In the genomic region with DNA sequence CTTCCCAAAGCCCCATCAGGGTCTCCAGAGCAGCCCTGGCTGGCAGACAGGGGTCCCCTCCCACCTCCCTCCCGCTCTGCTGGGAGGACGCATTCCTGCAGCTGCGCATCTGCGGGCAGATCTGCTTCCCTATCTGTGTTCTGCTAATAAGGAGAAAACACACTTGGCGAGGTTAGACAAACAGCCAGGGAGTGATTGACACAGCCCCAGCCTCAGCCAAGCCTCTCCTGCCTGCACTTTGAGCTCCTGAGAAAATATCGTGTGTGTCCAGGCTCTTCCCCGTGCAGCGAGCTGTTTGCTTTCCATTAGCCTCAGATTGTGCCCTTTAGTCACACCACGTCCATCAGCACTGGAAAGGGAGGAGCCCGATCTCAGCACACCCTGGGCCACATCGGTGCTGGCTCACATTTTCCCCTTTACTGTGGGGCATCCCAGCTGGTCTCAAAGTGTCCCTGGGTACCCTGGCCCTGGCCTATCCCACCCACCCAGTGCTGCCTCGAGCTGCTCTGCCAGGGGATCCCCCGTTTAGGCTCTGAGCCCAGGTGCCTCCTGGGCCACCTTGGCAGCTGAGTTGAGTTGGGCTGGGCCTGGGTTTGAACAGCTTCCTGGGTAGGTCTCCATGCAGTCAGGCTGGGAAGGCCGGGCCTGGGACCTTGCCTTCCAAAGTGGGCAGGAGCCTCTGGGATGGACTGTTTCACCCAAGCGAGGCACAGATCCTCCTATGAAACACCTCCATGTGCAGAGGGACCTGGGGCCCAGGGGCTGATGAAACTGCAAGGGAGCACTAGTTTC, we compare ENCODE assay signal across 1 cellular context.
TF ChIP-seq lines count a peak whose summit lies in the region.

No MANE protein-coding gene starts in this region.

TF ChIP-seq in HepG2, 621 proteins besides CTCF, POLR2A, EP300 and RAD21 (continued from another document and continues in another):
- TF ChIP-seq ZFP37 (CRISPR knock-in tag; IDR thresholded peaks at IDR 0.05; ENCODE audit: borderline replicate concordance) (no peak), RBAK (CRISPR knock-in tag; IDR thresholded peaks at IDR 0.05) (no peak), ZNF431 (CRISPR knock-in tag; IDR thresholded peaks at IDR 0.05; ENCODE audit: borderline replicate concordance, low read depth) (no peak), ZNF530 (CRISPR knock-in tag; IDR thresholded peaks at IDR 0.05; ENCODE audit: low read depth) (no peak), MBD4 (IDR thresholded peaks at IDR 0.05; ENCODE audit: borderline replicate concordance, low read length) (no peak), MIXL1 (CRISPR knock-in tag; IDR thresholded peaks at IDR 0.05) (peak; percentile 80; the same call in 1 of the 2 replicates), ZNF225 (CRISPR knock-in tag; IDR thresholded peaks at IDR 0.05) (no peak), POLR2AphosphoS2 (IDR thresholded peaks at IDR 0.05; ENCODE audit: low read depth, low read length) (no peak), SP4 (CRISPR knock-in tag; IDR thresholded peaks at IDR 0.05) (peak; percentile 25; the same call in 1 of the 2 replicates), FOSL1 (CRISPR knock-in tag; IDR thresholded peaks at IDR 0.05; ENCODE audit: borderline replicate concordance) (no peak), NR3C1 (CRISPR knock-in tag; IDR thresholded peaks at IDR 0.05) (no peak), HMG20A (CRISPR knock-in tag; IDR thresholded peaks at IDR 0.05; ENCODE audit: borderline replicate concordance) (peak; percentile 47; the same call in 1 of the 2 replicates), ZNF557 (CRISPR knock-in tag; IDR thresholded peaks at IDR 0.05) (no peak), ISL2 (CRISPR knock-in tag; IDR thresholded peaks at IDR 0.05) (peak; percentile 48; the same call in 1 of the 2 replicates), KDM4B (CRISPR knock-in tag; IDR thresholded peaks at IDR 0.05) (no peak), KMT2B (CRISPR knock-in tag; IDR thresholded peaks at IDR 0.05) (no peak), SNAI1 (CRISPR knock-in tag; IDR thresholded peaks at IDR 0.05; ENCODE audit: borderline replicate concordance) (no peak), SP2 (CRISPR knock-in tag; IDR thresholded peaks at IDR 0.05) (no peak), ZNF350 (CRISPR knock-in tag; IDR thresholded peaks at IDR 0.05; ENCODE audit: borderline replicate concordance, low read depth) (peak; percentile 56; the same call in 1 of the 2 replicates), ZNF296 (CRISPR knock-in tag; conservative IDR thresholded peaks at IDR 0.05) (no peak), TBL1XR1 (IDR thresholded peaks at IDR 0.05; ENCODE audit: borderline replicate concordance, low read length, partially characterized antibody) (no peak)
- TF ChIP-seq, protein P1, sequence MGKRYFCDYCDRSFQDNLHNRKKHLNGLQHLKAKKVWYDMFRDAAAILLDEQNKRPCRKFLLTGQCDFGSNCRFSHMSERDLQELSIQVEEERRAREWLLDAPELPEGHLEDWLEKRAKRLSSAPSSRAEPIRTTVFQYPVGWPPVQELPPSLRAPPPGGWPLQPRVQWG (CRISPR knock-in tag; IDR thresholded peaks at IDR 0.05; ENCODE audit: borderline replicate concordance, low read depth) = no peak
- TF ChIP-seq, protein P2, sequence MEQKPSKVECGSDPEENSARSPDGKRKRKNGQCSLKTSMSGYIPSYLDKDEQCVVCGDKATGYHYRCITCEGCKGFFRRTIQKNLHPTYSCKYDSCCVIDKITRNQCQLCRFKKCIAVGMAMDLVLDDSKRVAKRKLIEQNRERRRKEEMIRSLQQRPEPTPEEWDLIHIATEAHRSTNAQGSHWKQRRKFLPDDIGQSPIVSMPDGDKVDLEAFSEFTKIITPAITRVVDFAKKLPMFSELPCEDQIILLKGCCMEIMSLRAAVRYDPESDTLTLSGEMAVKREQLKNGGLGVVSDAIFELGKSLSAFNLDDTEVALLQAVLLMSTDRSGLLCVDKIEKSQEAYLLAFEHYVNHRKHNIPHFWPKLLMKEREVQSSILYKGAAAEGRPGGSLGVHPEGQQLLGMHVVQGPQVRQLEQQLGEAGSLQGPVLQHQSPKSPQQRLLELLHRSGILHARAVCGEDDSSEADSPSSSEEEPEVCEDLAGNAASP (CRISPR knock-in tag; IDR thresholded peaks at IDR 0.05; ENCODE audit: borderline replicate concordance) = no peak
- TF ChIP-seq, protein P3, sequence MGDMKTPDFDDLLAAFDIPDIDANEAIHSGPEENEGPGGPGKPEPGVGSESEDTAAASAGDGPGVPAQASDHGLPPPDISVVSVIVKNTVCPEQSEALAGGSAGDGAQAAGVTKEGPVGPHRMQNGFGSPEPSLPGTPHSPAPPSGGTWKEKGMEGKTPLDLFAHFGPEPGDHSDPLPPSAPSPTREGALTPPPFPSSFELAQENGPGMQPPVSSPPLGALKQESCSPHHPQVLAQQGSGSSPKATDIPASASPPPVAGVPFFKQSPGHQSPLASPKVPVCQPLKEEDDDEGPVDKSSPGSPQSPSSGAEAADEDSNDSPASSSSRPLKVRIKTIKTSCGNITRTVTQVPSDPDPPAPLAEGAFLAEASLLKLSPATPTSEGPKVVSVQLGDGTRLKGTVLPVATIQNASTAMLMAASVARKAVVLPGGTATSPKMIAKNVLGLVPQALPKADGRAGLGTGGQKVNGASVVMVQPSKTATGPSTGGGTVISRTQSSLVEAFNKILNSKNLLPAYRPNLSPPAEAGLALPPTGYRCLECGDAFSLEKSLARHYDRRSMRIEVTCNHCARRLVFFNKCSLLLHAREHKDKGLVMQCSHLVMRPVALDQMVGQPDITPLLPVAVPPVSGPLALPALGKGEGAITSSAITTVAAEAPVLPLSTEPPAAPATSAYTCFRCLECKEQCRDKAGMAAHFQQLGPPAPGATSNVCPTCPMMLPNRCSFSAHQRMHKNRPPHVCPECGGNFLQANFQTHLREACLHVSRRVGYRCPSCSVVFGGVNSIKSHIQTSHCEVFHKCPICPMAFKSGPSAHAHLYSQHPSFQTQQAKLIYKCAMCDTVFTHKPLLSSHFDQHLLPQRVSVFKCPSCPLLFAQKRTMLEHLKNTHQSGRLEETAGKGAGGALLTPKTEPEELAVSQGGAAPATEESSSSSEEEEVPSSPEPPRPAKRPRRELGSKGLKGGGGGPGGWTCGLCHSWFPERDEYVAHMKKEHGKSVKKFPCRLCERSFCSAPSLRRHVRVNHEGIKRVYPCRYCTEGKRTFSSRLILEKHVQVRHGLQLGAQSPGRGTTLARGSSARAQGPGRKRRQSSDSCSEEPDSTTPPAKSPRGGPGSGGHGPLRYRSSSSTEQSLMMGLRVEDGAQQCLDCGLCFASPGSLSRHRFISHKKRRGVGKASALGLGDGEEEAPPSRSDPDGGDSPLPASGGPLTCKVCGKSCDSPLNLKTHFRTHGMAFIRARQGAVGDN (CRISPR knock-in tag; IDR thresholded peaks at IDR 0.05) = peak; percentile 63
- TF ChIP-seq, protein P4, sequence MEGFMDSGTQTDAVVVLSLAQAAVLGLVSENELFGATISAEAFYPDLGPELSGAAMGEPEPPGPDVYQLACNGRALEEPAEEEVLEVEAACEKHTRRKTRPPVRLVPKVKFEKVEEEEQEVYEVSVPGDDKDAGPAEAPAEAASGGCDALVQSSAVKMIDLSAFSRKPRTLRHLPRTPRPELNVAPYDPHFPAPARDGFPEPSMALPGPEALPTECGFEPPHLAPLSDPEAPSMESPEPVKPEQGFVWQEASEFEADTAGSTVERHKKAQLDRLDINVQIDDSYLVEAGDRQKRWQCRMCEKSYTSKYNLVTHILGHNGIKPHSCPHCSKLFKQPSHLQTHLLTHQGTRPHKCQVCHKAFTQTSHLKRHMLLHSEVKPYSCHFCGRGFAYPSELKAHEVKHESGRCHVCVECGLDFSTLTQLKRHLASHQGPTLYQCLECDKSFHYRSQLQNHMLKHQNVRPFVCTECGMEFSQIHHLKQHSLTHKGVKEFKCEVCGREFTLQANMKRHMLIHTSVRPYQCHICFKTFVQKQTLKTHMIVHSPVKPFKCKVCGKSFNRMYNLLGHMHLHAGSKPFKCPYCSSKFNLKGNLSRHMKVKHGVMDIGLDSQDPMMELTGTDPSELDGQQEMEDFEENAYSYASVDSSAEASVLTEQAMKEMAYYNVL (CRISPR knock-in tag; IDR thresholded peaks at IDR 0.05; ENCODE audit: borderline replicate concordance) = no peak; the same call in 1 of the 2 replicates
- TF ChIP-seq, protein P5, sequence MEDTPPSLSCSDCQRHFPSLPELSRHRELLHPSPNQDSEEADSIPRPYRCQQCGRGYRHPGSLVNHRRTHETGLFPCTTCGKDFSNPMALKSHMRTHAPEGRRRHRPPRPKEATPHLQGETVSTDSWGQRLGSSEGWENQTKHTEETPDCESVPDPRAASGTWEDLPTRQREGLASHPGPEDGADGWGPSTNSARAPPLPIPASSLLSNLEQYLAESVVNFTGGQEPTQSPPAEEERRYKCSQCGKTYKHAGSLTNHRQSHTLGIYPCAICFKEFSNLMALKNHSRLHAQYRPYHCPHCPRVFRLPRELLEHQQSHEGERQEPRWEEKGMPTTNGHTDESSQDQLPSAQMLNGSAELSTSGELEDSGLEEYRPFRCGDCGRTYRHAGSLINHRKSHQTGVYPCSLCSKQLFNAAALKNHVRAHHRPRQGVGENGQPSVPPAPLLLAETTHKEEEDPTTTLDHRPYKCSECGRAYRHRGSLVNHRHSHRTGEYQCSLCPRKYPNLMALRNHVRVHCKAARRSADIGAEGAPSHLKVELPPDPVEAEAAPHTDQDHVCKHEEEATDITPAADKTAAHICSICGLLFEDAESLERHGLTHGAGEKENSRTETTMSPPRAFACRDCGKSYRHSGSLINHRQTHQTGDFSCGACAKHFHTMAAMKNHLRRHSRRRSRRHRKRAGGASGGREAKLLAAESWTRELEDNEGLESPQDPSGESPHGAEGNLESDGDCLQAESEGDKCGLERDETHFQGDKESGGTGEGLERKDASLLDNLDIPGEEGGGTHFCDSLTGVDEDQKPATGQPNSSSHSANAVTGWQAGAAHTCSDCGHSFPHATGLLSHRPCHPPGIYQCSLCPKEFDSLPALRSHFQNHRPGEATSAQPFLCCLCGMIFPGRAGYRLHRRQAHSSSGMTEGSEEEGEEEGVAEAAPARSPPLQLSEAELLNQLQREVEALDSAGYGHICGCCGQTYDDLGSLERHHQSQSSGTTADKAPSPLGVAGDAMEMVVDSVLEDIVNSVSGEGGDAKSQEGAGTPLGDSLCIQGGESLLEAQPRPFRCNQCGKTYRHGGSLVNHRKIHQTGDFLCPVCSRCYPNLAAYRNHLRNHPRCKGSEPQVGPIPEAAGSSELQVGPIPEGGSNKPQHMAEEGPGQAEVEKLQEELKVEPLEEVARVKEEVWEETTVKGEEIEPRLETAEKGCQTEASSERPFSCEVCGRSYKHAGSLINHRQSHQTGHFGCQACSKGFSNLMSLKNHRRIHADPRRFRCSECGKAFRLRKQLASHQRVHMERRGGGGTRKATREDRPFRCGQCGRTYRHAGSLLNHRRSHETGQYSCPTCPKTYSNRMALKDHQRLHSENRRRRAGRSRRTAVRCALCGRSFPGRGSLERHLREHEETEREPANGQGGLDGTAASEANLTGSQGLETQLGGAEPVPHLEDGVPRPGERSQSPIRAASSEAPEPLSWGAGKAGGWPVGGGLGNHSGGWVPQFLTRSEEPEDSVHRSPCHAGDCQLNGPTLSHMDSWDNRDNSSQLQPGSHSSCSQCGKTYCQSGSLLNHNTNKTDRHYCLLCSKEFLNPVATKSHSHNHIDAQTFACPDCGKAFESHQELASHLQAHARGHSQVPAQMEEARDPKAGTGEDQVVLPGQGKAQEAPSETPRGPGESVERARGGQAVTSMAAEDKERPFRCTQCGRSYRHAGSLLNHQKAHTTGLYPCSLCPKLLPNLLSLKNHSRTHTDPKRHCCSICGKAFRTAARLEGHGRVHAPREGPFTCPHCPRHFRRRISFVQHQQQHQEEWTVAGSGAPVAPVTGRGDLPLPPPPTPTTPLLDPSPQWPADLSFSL (CRISPR knock-in tag; IDR thresholded peaks at IDR 0.05) = no peak
- TF ChIP-seq, protein P6, sequence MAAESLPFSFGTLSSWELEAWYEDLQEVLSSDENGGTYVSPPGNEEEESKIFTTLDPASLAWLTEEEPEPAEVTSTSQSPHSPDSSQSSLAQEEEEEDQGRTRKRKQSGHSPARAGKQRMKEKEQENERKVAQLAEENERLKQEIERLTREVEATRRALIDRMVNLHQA (CRISPR knock-in tag; IDR thresholded peaks at IDR 0.05) = no peak
- TF ChIP-seq, protein P7, sequence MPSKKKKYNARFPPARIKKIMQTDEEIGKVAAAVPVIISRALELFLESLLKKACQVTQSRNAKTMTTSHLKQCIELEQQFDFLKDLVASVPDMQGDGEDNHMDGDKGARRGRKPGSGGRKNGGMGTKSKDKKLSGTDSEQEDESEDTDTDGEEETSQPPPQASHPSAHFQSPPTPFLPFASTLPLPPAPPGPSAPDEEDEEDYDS (CRISPR knock-in tag; IDR thresholded peaks at IDR 0.05) = peak; percentile 12; the same call in 1 of the 2 replicates
- TF ChIP-seq, protein P8, sequence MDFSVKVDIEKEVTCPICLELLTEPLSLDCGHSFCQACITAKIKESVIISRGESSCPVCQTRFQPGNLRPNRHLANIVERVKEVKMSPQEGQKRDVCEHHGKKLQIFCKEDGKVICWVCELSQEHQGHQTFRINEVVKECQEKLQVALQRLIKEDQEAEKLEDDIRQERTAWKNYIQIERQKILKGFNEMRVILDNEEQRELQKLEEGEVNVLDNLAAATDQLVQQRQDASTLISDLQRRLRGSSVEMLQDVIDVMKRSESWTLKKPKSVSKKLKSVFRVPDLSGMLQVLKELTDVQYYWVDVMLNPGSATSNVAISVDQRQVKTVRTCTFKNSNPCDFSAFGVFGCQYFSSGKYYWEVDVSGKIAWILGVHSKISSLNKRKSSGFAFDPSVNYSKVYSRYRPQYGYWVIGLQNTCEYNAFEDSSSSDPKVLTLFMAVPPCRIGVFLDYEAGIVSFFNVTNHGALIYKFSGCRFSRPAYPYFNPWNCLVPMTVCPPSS (IDR thresholded peaks at IDR 0.05) = no peak
- TF ChIP-seq, protein P9, sequence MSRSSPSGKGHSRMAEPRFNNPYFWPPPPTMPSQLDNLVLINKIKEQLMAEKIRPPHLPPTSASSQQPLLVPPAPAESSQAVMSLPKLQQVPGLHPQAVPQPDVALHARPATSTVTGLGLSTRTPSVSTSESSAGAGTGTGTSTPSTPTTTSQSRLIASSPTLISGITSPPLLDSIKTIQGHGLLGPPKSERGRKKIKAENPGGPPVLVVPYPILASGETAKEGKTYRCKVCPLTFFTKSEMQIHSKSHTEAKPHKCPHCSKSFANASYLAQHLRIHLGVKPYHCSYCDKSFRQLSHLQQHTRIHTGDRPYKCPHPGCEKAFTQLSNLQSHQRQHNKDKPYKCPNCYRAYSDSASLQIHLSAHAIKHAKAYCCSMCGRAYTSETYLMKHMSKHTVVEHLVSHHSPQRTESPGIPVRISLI (CRISPR knock-in tag; IDR thresholded peaks at IDR 0.05; ENCODE audit: borderline replicate concordance) = no peak
- TF ChIP-seq, protein P10, sequence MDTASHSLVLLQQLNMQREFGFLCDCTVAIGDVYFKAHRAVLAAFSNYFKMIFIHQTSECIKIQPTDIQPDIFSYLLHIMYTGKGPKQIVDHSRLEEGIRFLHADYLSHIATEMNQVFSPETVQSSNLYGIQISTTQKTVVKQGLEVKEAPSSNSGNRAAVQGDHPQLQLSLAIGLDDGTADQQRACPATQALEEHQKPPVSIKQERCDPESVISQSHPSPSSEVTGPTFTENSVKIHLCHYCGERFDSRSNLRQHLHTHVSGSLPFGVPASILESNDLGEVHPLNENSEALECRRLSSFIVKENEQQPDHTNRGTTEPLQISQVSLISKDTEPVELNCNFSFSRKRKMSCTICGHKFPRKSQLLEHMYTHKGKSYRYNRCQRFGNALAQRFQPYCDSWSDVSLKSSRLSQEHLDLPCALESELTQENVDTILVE (CRISPR knock-in tag; IDR thresholded peaks at IDR 0.05) = no peak
